Comparison of ENCODE assay signal across 9 cellular contexts in the genomic region with DNA sequence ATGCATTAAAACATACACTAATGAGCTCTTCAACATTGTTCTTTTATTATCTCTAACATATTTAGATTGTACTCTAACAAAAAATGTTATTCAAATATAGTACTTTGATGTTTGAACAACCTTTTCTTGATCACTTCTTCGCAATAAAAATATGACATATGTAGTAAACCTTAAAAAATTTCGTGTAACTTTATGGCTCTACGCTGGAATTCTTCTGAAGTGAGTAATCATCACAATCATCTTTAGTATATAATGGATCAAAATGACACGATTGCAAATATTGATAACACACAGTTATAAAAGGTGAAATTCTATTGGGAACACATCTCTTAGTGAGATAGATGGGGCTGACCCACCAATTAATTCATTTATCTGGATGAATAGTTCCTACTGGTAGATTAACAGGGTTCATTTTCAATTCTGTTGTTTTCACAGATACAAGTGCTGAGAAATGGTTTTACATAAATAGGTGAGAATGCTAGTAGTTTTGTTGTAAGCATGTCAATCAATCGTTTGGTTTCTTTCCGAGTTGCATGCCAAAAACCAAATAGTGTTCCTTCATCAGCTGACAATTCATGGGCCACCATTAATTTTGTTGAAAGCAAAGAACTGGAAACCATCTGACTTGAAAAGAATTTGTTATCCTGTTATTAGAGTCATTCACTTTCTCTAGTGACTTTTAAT. TPM values are rescaled to one million over a fixed set of nuclear protein-coding genes. Genes with fewer than 3 reads are reported as not detected.
DNase-seq lines count a peak whose midpoint lies in the region; ATAC-seq, FAIRE-seq and TF ChIP-seq lines count a peak whose summit lies in the region.
"Had no signal": no experiment of that assay in that cellular context is flagged by ENCODE, and none has a peak within 500 bp of the region (broad histone marks: within the 10 kb centered on the region; RNA-seq: fewer than 3 reads in every experiment).

No MANE protein-coding gene starts in this region.

- FAIRE-seq in RCC 7860 (lab: Jason Lieb, UNC), result peak; percentile 17

- no peaks in the 10 kb centered on the region for H3K9me3 ChIP-seq in GM23248 (ENCODE audit: low read depth)

- peak overlapping the region; percentile 97 for H3K9ac ChIP-seq in GM23248

- H3F3A ChIP-seq in GM23248 (ENCODE audit: insufficient read depth), result peaks cover 11% of the 10 kb centered on the region; the same call in 1 of the 2 replicates

- in situ Hi-C loops in GM23248 (cut with MboI), result no loop called here
- in situ Hi-C loops in KBM-7 (cut with MboI; ENCODE audit: low pct_unique_long_range_greater_than_20kb, low sequenced_read_pairs), result no loop called here

- peak overlapping the region; percentile 99 for H3K4me2 ChIP-seq in GM23248 (ENCODE audit: unreplicated experiment)

- H4K20me1 ChIP-seq in GM23248 (ENCODE audit: insufficient read depth), result no peaks in the 10 kb centered on the region

- H3K4me3 ChIP-seq in GM23248, result peak overlapping the region; percentile 91

- H3K79me2 ChIP-seq in GM23248 (ENCODE audit: insufficient read depth), result peaks cover 65% of the 10 kb centered on the region

- ATAC-seq in HG03439 (IDR thresholded peaks at IDR 0.05; ENCODE audit: unreplicated experiment), result no peak

- peaks cover 15% of the 10 kb centered on the region; the same call in 1 of the 2 replicates for H3K36me3 ChIP-seq in GM23248 (ENCODE audit: low read depth)

- 64 to 66% methylated on average over 6 of the region's 6 CpGs for WGBS in GM23248 (ENCODE audit: low coverage in 1 of 2, low lambda C conversion rate in 2 of 2, missing lambda C conversion rate in 2 of 2), 2 experiments

- H3K9me2 ChIP-seq in GM23248 (ENCODE audit: insufficient read depth), result no peaks in the 10 kb centered on the region

- no peak for TF ChIP-seq POLR2A in erythroblast (IDR thresholded peaks at IDR 0.05; ENCODE audit: low read length)

- H2AFZ ChIP-seq in GM23248, result peak overlapping the region; percentile 94

- H3K4me1 ChIP-seq in GM23248 (ENCODE audit: insufficient read depth), result peaks cover 10% of the 10 kb centered on the region

- H3K27me3 ChIP-seq in GM23248 (replicated peaks; ENCODE audit: insufficient read depth), result no peaks in the 10 kb centered on the region

- H3K27ac ChIP-seq in GM23248, result peak overlapping the region; percentile 94

- DNase-seq in GM23248, result peak; percentile 14
- DNase-seq in RCC 7860 (ENCODE audit: low spot score), result no peak
- peak; percentile 38 to 57 for DNase-seq in erythroblast (lab: John Stamatoyannopoulos, UW)
- peak; percentile 15 for DNase-seq in pons (ENCODE audit: low spot score)
- no peak for DNase-seq in KBM-7
- no peak for DNase-seq in NCI-H2081 treated with DMSO at 0.1 percent for 48 hours (lab: John Stamatoyannopoulos, UW)
- DNase-seq in NCI-H1694 (lab: John Stamatoyannopoulos, UW), result no peak
- DNase-seq: activated CD8-positive, alpha-beta memory T cell treated with anti-CD3 and anti-CD28 coated beads, Interleukin-2, amount 50 U/mL, for 48 hours had no signal

RNA-seq across cellular contexts. Expression of a gene that starts 1.5 kb away (rescaled TPM):
- total RNA-seq in GM23248 (2014; rRNA removed; shearing (Covaris generic)), result 79.9 and 83.2 TPM in 2 replicates
- polyA plus RNA-seq in GM23248 (2016; fragmentation: Nextera tagmentation; extraction: Ambion mirVana), result 61.7 and 63.2 TPM in 2 replicates

RNA-seq across cellular contexts. Expression of a gene that starts 8.8 kb away (rescaled TPM):
- total RNA-seq in GM23248 (2014; rRNA removed; shearing (Covaris generic)), result not detected in 2 replicates
- polyA plus RNA-seq in GM23248 (2016; fragmentation: Nextera tagmentation; extraction: Ambion mirVana), result not detected in 2 replicates

Comparison
In these comparisons a context has a peak if more than half of its experiments do, and no peak if none do; other contexts are left out.
1. DNase-seq: peak in GM23248 (single experiment), erythroblast (2 of 2) and pons (single experiment); none in RCC 7860 (single experiment), KBM-7 (single experiment), NCI-H2081 treated with DMSO at 0.1 percent for 48 hours (single experiment) and NCI-H1694 (single experiment).